ENCODE assay signal across 8 cellular contexts in genomic region chr11:76380977-76381719, GRCh38. TPM values are rescaled to one million over a fixed set of nuclear protein-coding genes. Genes with fewer than 3 reads are reported as not detected.
DNase-seq lines count a peak whose midpoint lies in the region; ATAC-seq and TF ChIP-seq lines count a peak whose summit lies in the region.

Gene GVQW3 (plus strand): TSS chr11:76381323. CDS start chr11:76381829, 506 bp downstream.
Gene THAP12 (minus strand): TSS chr11:76381132. CDS start chr11:76380836, 296 bp downstream.

- H3K4me3 ChIP-seq in BLaER1 (peak within 1 kb of the TSS; percentile 98), choroid plexus epithelial cell (ENCODE audit: low read depth, low read length) (peak within 1 kb of the TSS; percentile 86)

- peaks cover 19% of the 10 kb centered on the region for H3K36me3 ChIP-seq in BLaER1

- peaks cover 43% of the 10 kb centered on the region for H4K20me1 ChIP-seq in BLaER1

- H3K9ac ChIP-seq in BLaER1 = peak within 1 kb of the TSS; percentile 95

- H3K4me1 ChIP-seq in BLaER1 = peaks cover 42% of the 10 kb centered on the region

- DNase-seq in GM19238 (ENCODE audit: insufficient read length, low spot score) (peak; percentile 94), NCI-H460 (ENCODE audit: extremely low read depth, low read depth) (peak; percentile 92), choroid plexus epithelial cell (ENCODE audit: low read depth) (peak; percentile 99), left colon (peak; percentile 98)
- DNase-seq in activated CD4-positive, alpha-beta T cell treated with anti-CD3 and anti-CD28 coated beads for 24 hours (ENCODE audit: low read depth in 2 of 2) = peak; percentile 91 to 93
- peak; percentile 92 to 95 for DNase-seq in stimulated activated CD4-positive, alpha-beta T cell treated with anti-CD3 and anti-CD28 coated beads, Interleukin-1b, Interleukin-23, amount 100 ng/mL, for 4 hours (ENCODE audit: low read depth in 2 of 2)

- H3K27ac ChIP-seq in BLaER1 = peak within 1 kb of the TSS; percentile 92

- intact Hi-C loops in left colon (cut with DNase I, micrococcal nuclease) = no loop called here

- TF ChIP-seq CTCF in choroid plexus epithelial cell (conservative IDR thresholded peaks at IDR 0.05; ENCODE audit: low read depth, low read length) = no peak

- H3K4me2 ChIP-seq in BLaER1 = peak within 1 kb of the TSS; percentile 97

- H3K27me3 ChIP-seq in BLaER1 = no peaks in the 10 kb centered on the region

- no peaks in the 10 kb centered on the region for H3K9me3 ChIP-seq in BLaER1

- peak; percentile 84 for ATAC-seq in HG03439 (IDR thresholded peaks at IDR 0.05; ENCODE audit: unreplicated experiment)
- ATAC-seq in left colon = peak; percentile 94

RNA-seq across cellular contexts. Expression of gene GVQW3, which starts in this region (rescaled TPM):
- total RNA-seq in NCI-H460 (2014; rRNA removed; shearing (Covaris generic)) = 2.0 and 2.5 TPM in 2 replicates
- 5.5 and 16.2 TPM in 2 replicates for polyA plus RNA-seq in NCI-H460 (2014; cell fraction: nucleus; rRNA removed)
- total RNA-seq in left colon = 1 to 10 TPM; 2.4 to 2.7 TPM

RNA-seq across cellular contexts. Expression of gene THAP12, which starts in this region (rescaled TPM):
- total RNA-seq in NCI-H460 (2014; rRNA removed; shearing (Covaris generic)) = 46.7 and 53.4 TPM in 2 replicates
- polyA plus RNA-seq in NCI-H460 (2014; cell fraction: nucleus; rRNA removed) = 38.9 and 52.2 TPM in 2 replicates
- 10 to 100 TPM; 39.1 to 43.3 TPM for total RNA-seq in left colon

Comparison
In these comparisons a context has a peak if more than half of its experiments do, and no peak if none do; other contexts are left out.
1. Peak in every context shown above with its lines: DNase-seq, ATAC-seq, H3K4me3 ChIP-seq and H3K27ac ChIP-seq.